19 cellular contexts compared by ENCODE assay signal in genomic region chr17:57990037-57990436, GRCh38. TPM values are rescaled to one million over a fixed set of nuclear protein-coding genes. Genes with fewer than 3 reads are reported as not detected.
A peak's percentile ranks its signal among the peaks of the same experiment; 100 is the strongest.
DNase-seq lines count a peak whose midpoint lies in the region; ATAC-seq and TF ChIP-seq lines count a peak whose summit lies in the region.
"Had no signal": no experiment of that assay in that cellular context is flagged by ENCODE, and none has a peak within 500 bp of the region (broad histone marks: within the 10 kb centered on the region; RNA-seq: fewer than 3 reads in every experiment).

No MANE protein-coding gene starts in this region.

- H3K9me3 ChIP-seq in right atrium auricular region: no peaks in the 10 kb centered on the region
- H3K9me3 ChIP-seq in tibial nerve: no peaks in the 10 kb centered on the region
- H3K9me3 ChIP-seq in effector memory CD4-positive, alpha-beta T cell (ENCODE audit: control insufficient read depth, low read length): no peaks in the 10 kb centered on the region
- H3K9me3 ChIP-seq: SJCRH30 had no signal

- 51 to 57% methylated on average over 2 of the region's 2 CpGs for WGBS in tibial nerve, 2 donors

- TF ChIP-seq EP300 in tibial nerve (IDR thresholded peaks at IDR 0.05): no peak

- H3K27ac ChIP-seq in right atrium auricular region (peak overlapping the region; percentile 98 to 99), tibial nerve (peak overlapping the region in 3 of 4 donors; percentile 97 to 99 (median 98))
- H3K27ac ChIP-seq in effector memory CD4-positive, alpha-beta T cell (ENCODE audit: insufficient read depth, low read length, poor library complexity, severe bottlenecking): no peak overlapping the region
- H3K27ac ChIP-seq: C4-2B, SJCRH30 had no signal

- DNase-seq in right atrium auricular region (ENCODE audit: low spot score) (no peak), left cardiac atrium (no peak), memory B cell (ENCODE audit: low spot score in 2 of 2) (no peak), tibial nerve (ENCODE audit: low spot score in 2 of 2) (no peak), left colon (no peak)
- DNase-seq in activated CD8-positive, alpha-beta T cell treated with anti-CD3 and anti-CD28 coated beads for 36 hours: no peak
- DNase-seq in effector memory CD4-positive, alpha-beta T cell: no peak
- DNase-seq: activated CD4-positive, CD25-positive, alpha-beta regulatory T cell; activated effector memory CD4-positive, alpha-beta T cell treated with Interleukin-2 at 50 U/mL for 16 hours; central memory CD4-positive, alpha-beta T cell; erythroblast; GDM1; H9; midbrain; NCI-H2107; retina; SJCRH30 had no signal

- no peaks in the 10 kb centered on the region for H3K27me3 Mint-ChIP-seq in activated CD8-positive, alpha-beta T cell treated with anti-CD3 and anti-CD28 coated beads for 36 hours
- no peaks in the 10 kb centered on the region for H3K27me3 Mint-ChIP-seq in memory B cell

- no peak for ATAC-seq in left cardiac atrium
- no peak for ATAC-seq in activated CD8-positive, alpha-beta T cell treated with anti-CD3 and anti-CD28 coated beads for 36 hours
- ATAC-seq in memory B cell (ENCODE audit: low read depth): no peak
- no peak for ATAC-seq in left colon
- no peak for ATAC-seq in GM18909 (IDR thresholded peaks at IDR 0.05; ENCODE audit: poor library complexity, unreplicated experiment)

- H3K27me3 ChIP-seq in right atrium auricular region (no peaks in the 10 kb centered on the region), tibial nerve (no peaks in the 10 kb centered on the region)
- no peaks in the 10 kb centered on the region for H3K27me3 ChIP-seq in effector memory CD4-positive, alpha-beta T cell (replicated peaks; ENCODE audit: control insufficient read depth, insufficient read depth, low read length, poor library complexity, severe bottlenecking)
- H3K27me3 ChIP-seq: SJCRH30 had no signal

- H3K36me3 ChIP-seq in right atrium auricular region: no peaks in the 10 kb centered on the region
- H3K36me3 ChIP-seq in tibial nerve: no peaks in the 10 kb centered on the region
- H3K36me3 ChIP-seq in effector memory CD4-positive, alpha-beta T cell (ENCODE audit: control insufficient read depth, insufficient read depth, low read length): no peaks in the 10 kb centered on the region
- H3K36me3 ChIP-seq: SJCRH30 had no signal

- CTCF ChIA-PET in activated CD8-positive, alpha-beta T cell treated with anti-CD3 and anti-CD28 coated beads for 36 hours (lab: Charles Lee): interaction anchor here (0.9 to 4.1 kb wide), 7 partner anchors 10 to 132 kb away, joined by 3 to 54 read pairs (median 6); no protein-coding TSS in a partner anchor

- POLR2A ChIA-PET in activated CD8-positive, alpha-beta T cell treated with anti-CD3 and anti-CD28 coated beads for 36 hours (lab: Charles Lee): interaction anchor here (0.7 to 12.1 kb wide), 10 partner anchors 13 to 140 kb away, joined by 3 to 230 read pairs (median 4); partner anchors contain the start of genes DYNLL2, MRPS23 and SRSF1

- H3K36me3 Mint-ChIP-seq in activated CD8-positive, alpha-beta T cell treated with anti-CD3 and anti-CD28 coated beads for 36 hours (ENCODE audit: low read depth): peaks cover 7% of the 10 kb centered on the region
- H3K36me3 Mint-ChIP-seq in memory B cell: no peaks in the 10 kb centered on the region

- peaks cover 62% of the 10 kb centered on the region for H3K4me1 Mint-ChIP-seq in activated CD8-positive, alpha-beta T cell treated with anti-CD3 and anti-CD28 coated beads for 36 hours (ENCODE audit: low read depth)
- H3K4me1 Mint-ChIP-seq in memory B cell: peaks cover 23% of the 10 kb centered on the region

- TF ChIP-seq CTCF in right atrium auricular region (IDR thresholded peaks at IDR 0.05) (no peak), tibial nerve (IDR thresholded peaks at IDR 0.05) (no peak)
- TF ChIP-seq CTCF in activated CD8-positive, alpha-beta T cell treated with anti-CD3 and anti-CD28 coated beads for 36 hours (IDR thresholded peaks at IDR 0.05): no peak

- H3K4me3 ChIP-seq in right atrium auricular region: no peak overlapping the region
- no peak overlapping the region for H3K4me3 ChIP-seq in tibial nerve
- no peak overlapping the region for H3K4me3 ChIP-seq in effector memory CD4-positive, alpha-beta T cell (ENCODE audit: insufficient read depth, low read depth, low read length, poor library complexity, severe bottlenecking)
- H3K4me3 ChIP-seq: SJCRH30 had no signal

- intact Hi-C loops in left cardiac atrium (cut with DNase I) (no loop called here), left colon (cut with DNase I, micrococcal nuclease) (loop anchor here in 1 of 2 donors (10.0 kb wide), 1 partner anchor 125 kb away; no protein-coding TSS in a partner anchor)
- intact Hi-C loops in activated CD8-positive, alpha-beta T cell treated with anti-CD3 and anti-CD28 coated beads for 36 hours (cut with micrococcal nuclease): loop anchor here (10.0 kb wide), 1 partner anchor 125 kb away; no protein-coding TSS in a partner anchor

- peak overlapping the region; percentile 81 for H3K4me3 Mint-ChIP-seq in activated CD8-positive, alpha-beta T cell treated with anti-CD3 and anti-CD28 coated beads for 36 hours
- peak overlapping the region; percentile 9 for H3K4me3 Mint-ChIP-seq in memory B cell

- H3K9me3 Mint-ChIP-seq in activated CD8-positive, alpha-beta T cell treated with anti-CD3 and anti-CD28 coated beads for 36 hours: no peaks in the 10 kb centered on the region
- no peaks in the 10 kb centered on the region for H3K9me3 Mint-ChIP-seq in memory B cell
- H3K9me3 Mint-ChIP-seq: H9 had no signal

- TF ChIP-seq POLR2A in tibial nerve (IDR thresholded peaks at IDR 0.05): no peak

- H3K4me1 ChIP-seq in right atrium auricular region: peaks cover 0 to 48% of the 10 kb centered on the region in 2 donors
- H3K4me1 ChIP-seq in tibial nerve: peaks cover 0 to 61% (median 35%) of the 10 kb centered on the region in 4 donors
- peaks cover 9% of the 10 kb centered on the region for H3K4me1 ChIP-seq in effector memory CD4-positive, alpha-beta T cell (ENCODE audit: control insufficient read depth, insufficient read depth, low read length, poor library complexity, severe bottlenecking)

- H3K27ac Mint-ChIP-seq in activated CD8-positive, alpha-beta T cell treated with anti-CD3 and anti-CD28 coated beads for 36 hours: no peak overlapping the region
- H3K27ac Mint-ChIP-seq in memory B cell: no peak overlapping the region

RNA-seq across cellular contexts. Expression of gene VEZF1, which starts 2.0 kb away (rescaled TPM):
- total RNA-seq in right atrium auricular region: 10 to 100 TPM; 65.9 to 77.1 TPM
- total RNA-seq in left cardiac atrium: 10 to 100 TPM; 54.1 to 60.9 TPM
- 10 to 100 TPM; 17.9 to 19.6 TPM for total RNA-seq in activated CD8-positive, alpha-beta T cell treated with anti-CD3 and anti-CD28 coated beads for 36 hours
- 10 to 100 TPM; 42.3 to 66.0 (median 48.3) TPM for total RNA-seq in tibial nerve
- 10 to 100 TPM; 38.9 to 53.3 TPM for total RNA-seq in left colon

RNA-seq across cellular contexts. Expression of gene SRSF1, which starts 17.0 kb away (rescaled TPM):
- total RNA-seq in right atrium auricular region: 100 to 1,000 TPM in 1 of 2 donors, 10 to 100 TPM in 1; 70.6 to 101 TPM
- total RNA-seq in left cardiac atrium: 100 to 1,000 TPM; 113 to 137 TPM
- total RNA-seq in activated CD8-positive, alpha-beta T cell treated with anti-CD3 and anti-CD28 coated beads for 36 hours: 100 to 1,000 TPM; 333 to 342 TPM
- 100 to 1,000 TPM in 3 of 4 donors, 10 to 100 TPM in 1; 92.4 to 173 (median 143) TPM for total RNA-seq in tibial nerve
- total RNA-seq in left colon: 100 to 1,000 TPM; 148 to 159 TPM

RNA-seq across cellular contexts. Expression of gene CUEDC1, which starts 34.8 kb away (rescaled TPM):
- 10 to 100 TPM; 32.5 to 33.3 TPM for total RNA-seq in right atrium auricular region
- 10 to 100 TPM; 38.3 to 45.5 TPM for total RNA-seq in left cardiac atrium
- under 1 TPM; 0.29 to 0.40 TPM for total RNA-seq in activated CD8-positive, alpha-beta T cell treated with anti-CD3 and anti-CD28 coated beads for 36 hours
- 10 to 100 TPM; 32.1 to 55.5 (median 38.8) TPM for total RNA-seq in tibial nerve
- total RNA-seq in left colon: 10 to 100 TPM; 16.5 to 29.6 TPM

Comparison
In these comparisons a context has a peak if more than half of its experiments do, and no peak if none do; other contexts are left out.
1. RNA of gene CUEDC1, which starts 34.8 kb away (total RNA-seq): 38.3 to 45.5 TPM in left cardiac atrium, 32.1 to 55.5 TPM in tibial nerve, 32.5 to 33.3 TPM in right atrium auricular region and 16.5 to 29.6 TPM in left colon; 0.29 to 0.40 TPM in activated CD8-positive, alpha-beta T cell treated with anti-CD3 and anti-CD28 coated beads for 36 hours; every median in the first group is over 10 times any median in the second.